ENCODE assay signal across 1 cellular context in genomic region chr16:9003322-9003721, GRCh38.
TF ChIP-seq lines count a peak whose summit lies in the region.

No MANE protein-coding gene starts in this region.

TF ChIP-seq in GM23338, 12 proteins besides CTCF, POLR2A, EP300 and RAD21 (continued from another document):
- TF ChIP-seq ZNF462 (CRISPR knock-in tag; IDR thresholded peaks at IDR 0.05) (no peak), REST (IDR thresholded peaks at IDR 0.05; ENCODE audit: unreplicated experiment) (no peak), ZNF114 (CRISPR knock-in tag; IDR thresholded peaks at IDR 0.05) (no peak), CREB1 (CRISPR knock-in tag; IDR thresholded peaks at IDR 0.05; ENCODE audit: low read depth) (no peak)
TF ChIP-seq in GM23338: peak in this region for 0.
